ENCODE assay signal across 25 cellular contexts in genomic region chr15:74405823-74406222, GRCh38. TPM values are rescaled to one million over a fixed set of nuclear protein-coding genes. Genes with fewer than 3 reads are reported as not detected.
DNase-seq lines count a peak whose midpoint lies in the region; ATAC-seq and FAIRE-seq lines count a peak whose summit lies in the region.
"Had no signal": no experiment of that assay in that cellular context is flagged by ENCODE, and none has a peak within 500 bp of the region (broad histone marks: within the 10 kb centered on the region; RNA-seq: fewer than 3 reads in every experiment).

No MANE protein-coding gene starts in this region.

- H3K4me2 ChIP-seq in mesenchymal stem cell (ENCODE audit: low read length, poor library complexity, severe bottlenecking) = no peak overlapping the region

- no peak for ATAC-seq in activated naive CD8-positive, alpha-beta T cell treated with anti-CD3 and anti-CD28 coated beads, Interleukin-2, amount 50 U/mL, for 24 hours
- ATAC-seq in HG02970 (IDR thresholded peaks at IDR 0.05; ENCODE audit: low FRiP score, unreplicated experiment) (no peak), GM18502 (IDR thresholded peaks at IDR 0.05; ENCODE audit: poor library complexity, unreplicated experiment) (no peak)
- ATAC-seq: gastroesophageal sphincter, left colon had no signal

- peak overlapping the region; percentile 60 for H2BK5ac ChIP-seq in mesenchymal stem cell (ENCODE audit: low read depth, low read length, poor library complexity, severe bottlenecking)

- H2AK5ac ChIP-seq in mesenchymal stem cell (ENCODE audit: low read length, severe bottlenecking) = peak overlapping the region; percentile 79

- H3K18ac ChIP-seq in mesenchymal stem cell (ENCODE audit: low read depth in 1 of 2, low read length in 2 of 2) = no peak overlapping the region

- H2BK15ac ChIP-seq in mesenchymal stem cell (ENCODE audit: low read depth, poor library complexity, severe bottlenecking) = no peak overlapping the region

- no peak overlapping the region for H3K9ac ChIP-seq in mesenchymal stem cell (ENCODE audit: low read length)

- H3K4me3 ChIP-seq in ACC112 (ENCODE audit: low read depth, low read length) = no peak overlapping the region
- H3K4me3 ChIP-seq in mesenchymal stem cell (ENCODE audit: insufficient read depth in 1 of 2, low read depth in 1 of 2, low read length in 2 of 2) = no peak overlapping the region
- H3K4me3 ChIP-seq: dorsolateral prefrontal cortex, gastroesophageal sphincter, SJSA1, stomach had no signal

- H2BK120ac ChIP-seq in mesenchymal stem cell (ENCODE audit: low read depth, low read length) = no peak overlapping the region

- H3K36me3 Mint-ChIP-seq in activated naive CD8-positive, alpha-beta T cell treated with anti-CD3 and anti-CD28 coated beads, Interleukin-2, amount 50 U/mL, for 24 hours (ENCODE audit: low read depth) = peaks cover 25% of the 10 kb centered on the region
- H3K36me3 Mint-ChIP-seq: brain had no signal

- no peak overlapping the region for H3K4ac ChIP-seq in mesenchymal stem cell (ENCODE audit: low read depth in 1 of 2, low read length in 2 of 2)

- H3K79me2 ChIP-seq in ACC112 (ENCODE audit: control insufficient read depth, insufficient read depth, low read length, unreplicated experiment) = no peaks in the 10 kb centered on the region

- peaks cover 6% of the 10 kb centered on the region for H3K79me1 ChIP-seq in mesenchymal stem cell (replicated peaks; ENCODE audit: low read length, poor library complexity, severe bottlenecking)

- H4K8ac ChIP-seq in mesenchymal stem cell (ENCODE audit: low read length) = no peak overlapping the region

- H3K9me3 ChIP-seq in mesenchymal stem cell (ENCODE audit: control insufficient read depth, low read length) = no peaks in the 10 kb centered on the region
- H3K9me3 ChIP-seq: gastroesophageal sphincter, neutrophil, SJSA1, stomach had no signal

- no peak overlapping the region for H3K23ac ChIP-seq in mesenchymal stem cell (ENCODE audit: low read length in 2 of 2)

- no peaks in the 10 kb centered on the region for H3K27me3 ChIP-seq in ACC112 (ENCODE audit: insufficient read depth, low read length)
- H3K27me3 ChIP-seq in mesenchymal stem cell (ENCODE audit: control insufficient read depth in 1 of 2, insufficient read depth in 1 of 2, low read length in 2 of 2) = no peaks in the 10 kb centered on the region
- H3K27me3 ChIP-seq: dorsolateral prefrontal cortex, SJSA1 had no signal

- no peak for DNase-seq in GM19239 (ENCODE audit: insufficient read length, low spot score)
- no peak for DNase-seq in activated naive CD8-positive, alpha-beta T cell treated with anti-CD3 and anti-CD28 coated beads, Interleukin-2, amount 50 U/mL, for 24 hours
- DNase-seq in mesenchymal stem cell = no peak
- DNase-seq in cerebellum (ENCODE audit: low spot score) = no peak
- no peak for DNase-seq in NCI-H2107 (lab: John Stamatoyannopoulos, UW)
- DNase-seq: activated gamma-delta T cell treated with Interleukin-2 at 50 U/mL for 16 hours; dorsolateral prefrontal cortex; erythroblast; H9; KBM-7; left colon; NCI-H2029; NCI-H526 treated with DMSO at 0.1 percent for 48 hours; retina; stimulated activated CD4-positive, alpha-beta T cell treated with anti-CD3 and anti-CD28 coated beads, Interleukin-15, amount 100 ng/mL, for 24 hours; stomach had no signal

- peak; percentile 51 for FAIRE-seq in GM19239 (lab: Jason Lieb, UNC)
- FAIRE-seq: urothelium cell line had no signal

- H2AFZ ChIP-seq in ACC112 (ENCODE audit: low read length, unreplicated experiment) = no peak overlapping the region
- H2AFZ ChIP-seq in mesenchymal stem cell (ENCODE audit: low read depth, low read length) = no peak overlapping the region

- H3K36me3 ChIP-seq in ACC112 (ENCODE audit: insufficient read depth, low read length) (no peaks in the 10 kb centered on the region), mesenchymal stem cell (ENCODE audit: control insufficient read depth in 1 of 2, insufficient read depth in 2 of 2, low read depth in 1 of 2, low read length in 2 of 2) (peaks cover 10 to 26% of the 10 kb centered on the region in 2 experiments)
- H3K36me3 ChIP-seq: neutrophil, SJSA1 had no signal

- no peak overlapping the region for H3K14ac ChIP-seq in mesenchymal stem cell (ENCODE audit: low read length in 2 of 2)

- no peaks in the 10 kb centered on the region for H3K27me3 Mint-ChIP-seq in activated naive CD8-positive, alpha-beta T cell treated with anti-CD3 and anti-CD28 coated beads, Interleukin-2, amount 50 U/mL, for 24 hours
- H3K27me3 Mint-ChIP-seq: brain had no signal

- peaks cover 40% of the 10 kb centered on the region for H3K4me1 ChIP-seq in ACC112 (ENCODE audit: control insufficient read depth, insufficient read depth, low read length, unreplicated experiment)
- H3K4me1 ChIP-seq in mesenchymal stem cell (ENCODE audit: control insufficient read depth, insufficient read depth, low read depth, low read length) = peaks cover 65% of the 10 kb centered on the region

- no peak overlapping the region for H3K4me3 Mint-ChIP-seq in activated naive CD8-positive, alpha-beta T cell treated with anti-CD3 and anti-CD28 coated beads, Interleukin-2, amount 50 U/mL, for 24 hours
- H3K4me3 Mint-ChIP-seq: brain, H9 had no signal

- WGBS in mesenchymal stem cell = 84% methylated on average over 5 of the region's 7 CpGs

- H3K9me3 Mint-ChIP-seq in activated naive CD8-positive, alpha-beta T cell treated with anti-CD3 and anti-CD28 coated beads, Interleukin-2, amount 50 U/mL, for 24 hours = no peaks in the 10 kb centered on the region
- H3K9me3 Mint-ChIP-seq: brain, H9 had no signal

- no peak overlapping the region for H2BK12ac ChIP-seq in mesenchymal stem cell (ENCODE audit: low read length in 2 of 2)

- peak overlapping the region; percentile 77 for H3K27ac Mint-ChIP-seq in activated naive CD8-positive, alpha-beta T cell treated with anti-CD3 and anti-CD28 coated beads, Interleukin-2, amount 50 U/mL, for 24 hours
- H3K27ac Mint-ChIP-seq: H9 had no signal

- peaks cover 74% of the 10 kb centered on the region for H3K4me1 Mint-ChIP-seq in activated naive CD8-positive, alpha-beta T cell treated with anti-CD3 and anti-CD28 coated beads, Interleukin-2, amount 50 U/mL, for 24 hours

- peak overlapping the region; percentile 85; the same call in 1 of the 2 replicates for H3K27ac ChIP-seq in ACC112 (ENCODE audit: low read depth, low read length)
- peak overlapping the region; percentile 93 for H3K27ac ChIP-seq in mesenchymal stem cell (ENCODE audit: low read length, poor library complexity, severe bottlenecking)
- H3K27ac ChIP-seq: gastroesophageal sphincter, neutrophil, stomach had no signal

- H4K91ac ChIP-seq in mesenchymal stem cell (ENCODE audit: low read length) = no peak overlapping the region

RNA-seq across cellular contexts. Expression of gene SEMA7A, which starts 27.9 kb away (rescaled TPM):
- polyA plus RNA-seq in mesenchymal stem cell (2013, experiment 1 of 2) = 0.94 TPM
- polyA plus RNA-seq in mesenchymal stem cell (2013, experiment 2 of 2) = 1.1 TPM
- total RNA-seq in cerebellum = 18.1 TPM

RNA-seq across cellular contexts. Expression of gene CYP11A1, which starts 38.4 kb away (rescaled TPM):
- polyA plus RNA-seq in mesenchymal stem cell (2013, experiment 1 of 2) = 0.08 TPM
- 0.07 TPM for polyA plus RNA-seq in mesenchymal stem cell (2013, experiment 2 of 2)
- 0.54 TPM for total RNA-seq in cerebellum
- total RNA-seq: T-helper 2 cell treated with Interferon-gamma antibody and Interleukin-4, amounts not matched to agents 100 ng/mL and 5 ng/mL, for 36 hours had no signal

RNA-seq across cellular contexts. Expression of gene UBL7, which starts 55.1 kb away (rescaled TPM):
- polyA plus RNA-seq in mesenchymal stem cell (2013, experiment 1 of 2) = 26.3 TPM
- 25.3 TPM for polyA plus RNA-seq in mesenchymal stem cell (2013, experiment 2 of 2)
- 18.8 TPM for total RNA-seq in cerebellum
